ENCODE assay signal across 14 cellular contexts in the genomic region with DNA sequence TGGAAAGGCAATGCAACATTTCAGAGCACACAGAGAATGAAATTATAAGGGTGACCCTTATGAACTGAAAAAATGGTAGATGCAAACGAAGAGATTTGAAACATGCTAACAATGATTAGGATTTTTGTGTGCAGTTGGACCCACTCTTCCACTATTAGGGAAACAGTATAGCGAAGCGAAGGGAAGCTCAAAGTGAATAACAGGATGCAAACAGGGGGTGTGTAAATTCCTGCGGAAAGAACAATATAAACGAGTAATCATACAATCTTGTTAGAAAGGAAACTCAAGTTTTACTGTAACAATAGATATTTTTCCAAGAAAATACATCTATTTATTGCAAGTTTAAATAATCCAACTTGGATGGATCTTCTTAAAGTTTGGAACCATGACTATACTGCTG.
"Had no signal": no experiment of that assay in that cellular context is flagged by ENCODE, and none has a peak within 500 bp of the region (broad histone marks: within the 10 kb centered on the region; RNA-seq: fewer than 3 reads in every experiment).

No MANE protein-coding gene starts in this region.

- H3K27me3 ChIP-seq: gastrocnemius medialis, thyroid gland had no signal

- DNase-seq: activated naive CD4-positive, alpha-beta T cell; aorta; cortex of kidney; effector CD8-positive, alpha-beta T cell; gastrocnemius medialis; nucleus accumbens; stimulated activated CD4-positive, alpha-beta T cell treated with anti-CD3 and anti-CD28 coated beads, Interleukin-12 subunit alpha, Interleukin-12 subunit beta, amount 100 ng/mL, for 4 hours; thyroid gland had no signal

- H3K9me3 Mint-ChIP-seq: nephron; stimulated activated effector memory CD8-positive, alpha-beta T cell treated with anti-CD3 and anti-CD28 coated beads, Interleukin-12 subunit alpha, Interleukin-12 subunit beta, amount 100 ng/mL, for 72 hours had no signal

- H3K4me1 Mint-ChIP-seq: nephron had no signal

- H3K27ac ChIP-seq: epithelial cell of prostate had no signal

- H3K36me3 ChIP-seq: gastrocnemius medialis, thyroid gland had no signal

- ATAC-seq: activated CD4-positive, CD25-positive, alpha-beta regulatory T cell treated with anti-CD3 and anti-CD28 coated beads, Interleukin-2, amount 50 U/mL, for 24 hours; gastrocnemius medialis; sciatic nerve; stimulated activated effector memory CD8-positive, alpha-beta T cell treated with anti-CD3 and anti-CD28 coated beads, Interleukin-12 subunit alpha, Interleukin-12 subunit beta, amount 100 ng/mL, for 72 hours had no signal

- H3K4me3 ChIP-seq: gastrocnemius medialis, thyroid gland had no signal

- H3K27ac Mint-ChIP-seq: nephron; stimulated activated effector memory CD8-positive, alpha-beta T cell treated with anti-CD3 and anti-CD28 coated beads, Interleukin-12 subunit alpha, Interleukin-12 subunit beta, amount 100 ng/mL, for 72 hours had no signal

- FAIRE-seq: keratinocyte had no signal

- H3K9me3 ChIP-seq: gastrocnemius medialis, thyroid gland had no signal

- H3K4me1 ChIP-seq: gastrocnemius medialis had no signal

- H3K4me3 Mint-ChIP-seq: nephron; stimulated activated effector memory CD8-positive, alpha-beta T cell treated with anti-CD3 and anti-CD28 coated beads, Interleukin-12 subunit alpha, Interleukin-12 subunit beta, amount 100 ng/mL, for 72 hours had no signal
